ENCODE assay signal across 2 cellular contexts in genomic region chr2:206723288-206723687, GRCh38.
TF ChIP-seq lines count a peak whose summit lies in the region.

No MANE protein-coding gene starts in this region.

TF ChIP-seq in HepG2, 621 proteins besides CTCF, POLR2A, EP300 and RAD21:
- peak; percentile 90 to 95 for TF ChIP-seq MAFK (conservative IDR thresholded peaks at IDR 0.05 in 1 of 2, IDR thresholded peaks at IDR 0.05 in 1 of 2; ENCODE audit: low read length in 2 of 2)
- TF ChIP-seq MAFF (IDR thresholded peaks at IDR 0.05; ENCODE audit: low read depth, low read length): peak; percentile 91
- no peak for TF ChIP-seq ZNF468 (CRISPR knock-in tag; IDR thresholded peaks at IDR 0.05)

TF ChIP-seq in endothelial cell of umbilical vein, 7 proteins besides CTCF, POLR2A, EP300 and RAD21:
- TF ChIP-seq JUN (IDR thresholded peaks at IDR 0.05; ENCODE audit: borderline replicate concordance, insufficient read depth, insufficient read length, low read depth) (no peak), MYC (IDR thresholded peaks at IDR 0.05; ENCODE audit: low read depth, low read length) (no peak), FOS (IDR thresholded peaks at IDR 0.05; ENCODE audit: borderline replicate concordance, insufficient read depth, low read length) (no peak), MAX (IDR thresholded peaks at IDR 0.05; ENCODE audit: insufficient read depth, insufficient read length) (no peak), GATA2 (IDR thresholded peaks at IDR 0.05; ENCODE audit: insufficient read depth, insufficient read length, low read depth, low read length) (no peak), EZH2 (IDR thresholded peaks at IDR 0.05; ENCODE audit: borderline replicate concordance, low read depth, low read length, severe bottlenecking) (no peak), POLR2AphosphoS5 (IDR thresholded peaks at IDR 0.05; ENCODE audit: insufficient read depth, low read depth, low read length) (no peak)
